ENCODE assay signal across 6 cellular contexts in genomic region chr17:75876190-75876937, GRCh38.
DNase-seq lines count a peak whose midpoint lies in the region; TF ChIP-seq lines count a peak whose summit lies in the region.

No MANE protein-coding gene starts in this region.

- TF ChIP-seq CTCF in WI38 (IDR thresholded peaks at IDR 0.05; ENCODE audit: low read depth, low read length) (no peak), epithelial cell of esophagus (IDR thresholded peaks at IDR 0.05; ENCODE audit: insufficient read depth, low read depth, low read length, missing control alignments) (no peak)

- peak; percentile 50 for TF ChIP-seq POLR2A in GM19193 (IDR thresholded peaks at IDR 0.05; ENCODE audit: extremely low read depth, insufficient read depth, insufficient read length)

- H3K4me3 ChIP-seq in WI38 (ENCODE audit: low read depth, low read length) (peak overlapping the region; percentile 57), epithelial cell of esophagus (ENCODE audit: low read length) (no peak overlapping the region)

- peak; percentile 70 for DNase-seq in epithelial cell of esophagus (ENCODE audit: low read depth)
- peak; percentile 61 for DNase-seq in stimulated activated CD4-positive, alpha-beta T cell treated with anti-CD3 and anti-CD28 coated beads, Interleukin-12 subunit alpha, Interleukin-12 subunit beta, amount 100 ng/mL, for 4 hours
- DNase-seq in cerebellar nuclear complex (lab: John Stamatoyannopoulos, UW) = no peak
- no peak for DNase-seq in NCI-H526 treated with DMSO at 0.1 percent for 48 hours (lab: John Stamatoyannopoulos, UW)

Comparison
In these comparisons a context has a peak if more than half of its experiments do, and no peak if none do; other contexts are left out.
1. DNase-seq: peak in epithelial cell of esophagus (single experiment) and stimulated activated CD4-positive, alpha-beta T cell treated with anti-CD3 and anti-CD28 coated beads, Interleukin-12 subunit alpha, Interleukin-12 subunit beta, amount 100 ng/mL, for 4 hours (single experiment); none in cerebellar nuclear complex (0 of 2) and NCI-H526 treated with DMSO at 0.1 percent for 48 hours (single experiment).